In the genomic region with DNA sequence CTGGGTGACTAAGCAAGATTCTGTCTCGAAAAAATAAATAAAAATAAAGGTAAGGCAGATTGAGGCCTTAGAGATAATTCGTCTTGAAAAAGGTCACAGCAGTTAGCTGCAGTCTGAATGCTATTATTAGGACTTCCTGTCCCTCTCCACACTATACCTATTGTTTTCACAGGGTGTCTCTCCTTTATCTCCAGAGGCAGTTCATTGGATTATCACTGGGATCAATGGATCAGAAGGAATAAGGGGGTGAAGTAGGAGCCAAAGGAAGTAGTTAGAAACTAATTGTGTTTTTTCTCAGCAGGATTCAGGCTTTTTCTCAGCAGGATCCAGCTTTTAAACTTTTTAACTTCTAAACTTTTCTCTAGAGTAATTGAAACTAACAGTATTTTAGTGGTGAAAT, we compare ENCODE assay signal across 21 cellular contexts.
A peak's percentile ranks its signal among the peaks of the same experiment; 100 is the strongest.
DNase-seq lines count a peak whose midpoint lies in the region; FAIRE-seq and TF ChIP-seq lines count a peak whose summit lies in the region.
"Had no signal": no experiment of that assay in that cellular context is flagged by ENCODE, and none has a peak within 500 bp of the region (broad histone marks: within the 10 kb centered on the region; RNA-seq: fewer than 3 reads in every experiment).

No MANE protein-coding gene starts in this region.

- no peak for TF ChIP-seq CTCF in MM.1S (IDR thresholded peaks at IDR 0.05; ENCODE audit: low read length)
- no peak for TF ChIP-seq CTCF in D721Med (IDR thresholded peaks at IDR 0.05; ENCODE audit: insufficient read depth, missing control alignments)
- no peak for TF ChIP-seq CTCF in right atrium auricular region (IDR thresholded peaks at IDR 0.05)

- FAIRE-seq in D721Med (lab: Jason Lieb, UNC): no peak
- FAIRE-seq: G401.6, H54, K562 had no signal

- H3K9me3 ChIP-seq in MM.1S (replicated peaks; ENCODE audit: insufficient read depth, low read length): no peaks in the 10 kb centered on the region
- no peaks in the 10 kb centered on the region for H3K9me3 ChIP-seq in right atrium auricular region

- H3K9ac ChIP-seq in MM.1S (ENCODE audit: low read length): no peak overlapping the region

- H2AFZ ChIP-seq in MM.1S (ENCODE audit: low read length): no peak overlapping the region

- peak overlapping the region; percentile 13; the same call in 1 of the 2 replicates for H3K27ac ChIP-seq in MM.1S (ENCODE audit: low read length)
- H3K27ac ChIP-seq in right atrium auricular region: no peak overlapping the region

- no peaks in the 10 kb centered on the region for H3F3A ChIP-seq in MM.1S (ENCODE audit: insufficient read depth, low read length)

- H3K27me3 ChIP-seq in MM.1S (replicated peaks; ENCODE audit: insufficient read depth, low read length) (no peaks in the 10 kb centered on the region), right atrium auricular region (no peaks in the 10 kb centered on the region)

- H3K4me1 ChIP-seq in MM.1S (ENCODE audit: low read length): peaks cover 6% of the 10 kb centered on the region; the same call in 1 of the 2 replicates
- H3K4me1 ChIP-seq in right atrium auricular region: no peaks in the 10 kb centered on the region

- H3K36me3 ChIP-seq in MM.1S (replicated peaks; ENCODE audit: insufficient read depth, low read length) (no peaks in the 10 kb centered on the region), right atrium auricular region (no peaks in the 10 kb centered on the region)

- H3K4me3 ChIP-seq in MM.1S (ENCODE audit: low read length) (no peak overlapping the region), right atrium auricular region (no peak overlapping the region)
- H3K4me3 ChIP-seq: K562 had no signal

- H3K9me2 ChIP-seq in MM.1S (replicated peaks; ENCODE audit: insufficient read depth, low read length): no peaks in the 10 kb centered on the region

- no peaks in the 10 kb centered on the region for H4K20me1 ChIP-seq in MM.1S (ENCODE audit: insufficient read depth, low read length)

- peak; percentile 16 for DNase-seq in NCI-H146 (lab: John Stamatoyannopoulos, UW)
- DNase-seq in NCI-H146 treated with DMSO at 0.1 percent for 48 hours (lab: John Stamatoyannopoulos, UW; ENCODE audit: unreplicated experiment): no peak
- no peak for DNase-seq in MM.1S
- peak; percentile 3 for DNase-seq in iris pigment epithelial cell (ENCODE audit: low read depth)
- DNase-seq in DMS153 treated with DMSO at 0.1 percent for 48 hours (lab: John Stamatoyannopoulos, UW; ENCODE audit: unreplicated experiment): no peak
- DNase-seq in D721Med (ENCODE audit: insufficient read length, low spot score): no peak
- no peak for DNase-seq in right atrium auricular region (ENCODE audit: low spot score)
- no peak for DNase-seq in SW480 (ENCODE audit: low spot score)
- DNase-seq: 8988T; Calu3; DMS153; NCI-H1105 treated with DMSO at 0.1 percent for 48 hours; NCI-H1694 treated with DMSO at 0.1 percent for 48 hours; NCI-H2227 treated with DMSO at 0.1 percent for 48 hours; NK-92 treated with Interleukin-12 subunit alpha and Interleukin-12 subunit beta, amount 100 ng/mL, for 24 hours; Right ventricle myocardium superior; RPMI8226; T-helper 1 cell had no signal

- H3K4me2 ChIP-seq in MM.1S (ENCODE audit: low read depth, low read length): no peak overlapping the region

- no peaks in the 10 kb centered on the region for H3K79me2 ChIP-seq in MM.1S (ENCODE audit: low read length)

Comparison
In these comparisons a context has a peak if more than half of its experiments do, and no peak if none do; other contexts are left out.
1. DNase-seq: peak in NCI-H146 (single experiment) and iris pigment epithelial cell (single experiment); none in NCI-H146 treated with DMSO at 0.1 percent for 48 hours (single experiment), MM.1S (single experiment), DMS153 treated with DMSO at 0.1 percent for 48 hours (single experiment), D721Med (single experiment), right atrium auricular region (single experiment) and SW480 (single experiment).